ENCODE assay signal across 8 cellular contexts in the genomic region with DNA sequence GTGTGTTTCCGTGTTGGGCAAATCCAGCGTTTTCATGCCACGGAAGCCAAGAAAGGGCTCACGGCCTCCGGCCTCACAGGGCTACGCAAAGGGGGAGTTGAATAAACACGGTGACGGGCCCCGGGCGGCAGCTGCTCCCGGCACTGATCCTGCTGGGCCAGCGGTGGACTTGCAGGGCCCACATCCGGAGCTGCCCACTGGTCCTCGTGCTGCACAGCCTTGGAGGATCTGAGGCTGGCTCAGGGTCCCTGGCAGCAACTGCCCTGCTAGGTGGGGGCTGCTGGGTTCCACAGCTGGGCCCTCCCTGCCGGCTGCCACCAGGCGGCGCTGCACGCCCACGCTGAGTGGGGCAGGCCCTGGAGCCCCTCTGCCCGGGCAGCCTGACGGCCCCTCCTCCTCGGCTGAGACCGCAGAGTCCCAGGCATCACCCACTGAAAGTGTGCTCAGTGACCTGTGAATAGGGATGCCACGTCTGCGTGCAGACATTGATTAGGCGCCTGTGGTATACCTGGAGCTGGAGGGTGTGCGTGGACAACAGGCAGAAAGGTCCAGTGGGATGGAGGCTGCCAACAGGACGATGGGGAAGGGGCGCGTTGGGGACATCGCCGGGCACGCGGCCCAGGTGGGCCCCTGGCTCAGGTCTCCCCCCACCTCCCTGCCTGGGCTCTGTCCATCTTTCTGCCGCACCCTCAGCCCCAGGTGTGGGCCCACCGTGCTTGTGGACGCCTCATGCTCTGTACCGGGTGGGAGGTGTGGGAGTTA. TPM values are rescaled to one million over a fixed set of nuclear protein-coding genes. Genes with fewer than 3 reads are reported as not detected.
A peak's percentile ranks its signal among the peaks of the same experiment; 100 is the strongest.
DNase-seq lines count a peak whose midpoint lies in the region; ATAC-seq and TF ChIP-seq lines count a peak whose summit lies in the region.

No MANE protein-coding gene starts in this region.

- peaks cover 32 to 41% (median 37%) of the 10 kb centered on the region in 3 donors for H3K27me3 Mint-ChIP-seq in CD14-positive monocyte (ENCODE audit: low read depth in 3 of 3)

- in situ Hi-C loops in mammary epithelial cell (cut with MboI; ENCODE audit: low sequenced_read_pairs in 2 of 2): loop anchor here in 1 of 2 donors (25.0 kb wide), 1 partner anchor 153 kb away; no protein-coding TSS in a partner anchor

- no peak overlapping the region for H3K27ac Mint-ChIP-seq in CD14-positive monocyte

- peaks cover 25% of the 10 kb centered on the region for H3K4me1 ChIP-seq in mammary epithelial cell (ENCODE audit: insufficient read depth, low read length)

- H3K4me1 Mint-ChIP-seq in CD14-positive monocyte: peaks cover 8% of the 10 kb centered on the region

- H3K79me2 ChIP-seq in mammary epithelial cell (ENCODE audit: insufficient read depth, low read length): peaks cover 25% of the 10 kb centered on the region

- WGBS in mammary epithelial cell (ENCODE audit: low coverage, missing lambda C conversion rate): 32% methylated on average over 31 of the region's 38 CpGs

- H3K4me3 Mint-ChIP-seq in CD14-positive monocyte: no peak overlapping the region

- peaks cover 9% of the 10 kb centered on the region for H4K20me1 ChIP-seq in mammary epithelial cell (ENCODE audit: insufficient read depth, low read length)

- CTCF ChIA-PET in mammary epithelial cell (lab: Charles Lee; ENCODE audit: low non-redundant PET): interaction anchor here (0.6 kb wide), 1 partner anchor 99 kb away, joined by 3 read pairs; no protein-coding TSS in a partner anchor

- no peak overlapping the region for H3K9ac ChIP-seq in mammary epithelial cell (ENCODE audit: insufficient read depth, low read length)

- H3K4me2 ChIP-seq in mammary epithelial cell (ENCODE audit: insufficient read depth, low read depth, low read length): no peak overlapping the region

- dilution Hi-C loops in mammary epithelial cell (cut with HindIII; ENCODE audit: low sequenced_read_pairs): no loop called here

- TF ChIP-seq CTCF in CD14-positive monocyte (IDR thresholded peaks at IDR 0.05) (peak; percentile 97), HL-60 (IDR thresholded peaks at IDR 0.05; ENCODE audit: insufficient read depth, low read length) (peak; percentile 78), WI38 (IDR thresholded peaks at IDR 0.05; ENCODE audit: low read depth, low read length) (peak; percentile 97), mammary epithelial cell (conservative IDR thresholded peaks at IDR 0.05 in 1 of 2, IDR thresholded peaks at IDR 0.05 in 1 of 2; ENCODE audit: extremely low read depth in 1 of 2, insufficient read depth in 1 of 2, low read depth in 1 of 2, low read length in 2 of 2) (peak; percentile 70 to 89)

- no peaks in the 10 kb centered on the region for H3K9me3 ChIP-seq in mammary epithelial cell (replicated peaks; ENCODE audit: insufficient read depth, low read length)

- H3K27ac ChIP-seq in HL-60 (replicated peaks) (no peak overlapping the region), mammary epithelial cell (ENCODE audit: insufficient read depth, low read depth, low read length) (no peak overlapping the region)

- DNase-seq in CD14-positive monocyte (ENCODE audit: low spot score) (no peak), HL-60 (ENCODE audit: low read depth in 1 of 2, low spot score in 1 of 2) (peak in 1 of 2 experiments; percentile 47), mammary epithelial cell (no peak), left kidney (ENCODE audit: low read depth, low spot score) (peak; percentile 82)
- peak; percentile 50 to 58 for DNase-seq in stimulated activated CD8-positive, alpha-beta memory T cell treated with anti-CD3 and anti-CD28 coated beads, Interleukin-2, amount 100 ng/mL, for 48 hours (ENCODE audit: low read depth in 2 of 2)

- peaks cover 14 to 31% of the 10 kb centered on the region in 2 donors for H3K36me3 Mint-ChIP-seq in CD14-positive monocyte

- no peak overlapping the region for H3K4me3 ChIP-seq in HL-60 (replicated peaks; ENCODE audit: insufficient read depth, low read length)
- no peak overlapping the region for H3K4me3 ChIP-seq in WI38 (ENCODE audit: low read depth, low read length)
- no peak overlapping the region for H3K4me3 ChIP-seq in mammary epithelial cell (replicated peaks in 1 of 3; ENCODE audit: insufficient read depth in 1 of 3, low read depth in 2 of 3, low read length in 3 of 3)

- ATAC-seq in HG02981 (IDR thresholded peaks at IDR 0.05; ENCODE audit: unreplicated experiment): no peak
- ATAC-seq in HG03439 (IDR thresholded peaks at IDR 0.05; ENCODE audit: unreplicated experiment): no peak

- BruUV-seq in mammary epithelial cell (replicated peaks; lab: Mats Ljungman, UMichigan): no TSS peak

- no peak overlapping the region for H2AFZ ChIP-seq in mammary epithelial cell (ENCODE audit: low read depth, low read length)

- H3K9me3 Mint-ChIP-seq in CD14-positive monocyte: peaks cover 0 to 11% (median 3%) of the 10 kb centered on the region in 7 donors

- intact Hi-C loops in CD14-positive monocyte (cut with micrococcal nuclease) (loop anchor here (2.0 to 5.0 kb wide), 2 partner anchors 148 to 150 kb away; no protein-coding TSS in a partner anchor), mammary epithelial cell (cut with micrococcal nuclease) (no loop called here)

- peaks cover 18% of the 10 kb centered on the region for H3K36me3 ChIP-seq in mammary epithelial cell (ENCODE audit: insufficient read depth, low read length)

- H3K27me3 ChIP-seq in HL-60 (ENCODE audit: insufficient read depth, poor library complexity, severe bottlenecking) (peaks cover 14% of the 10 kb centered on the region), mammary epithelial cell (ENCODE audit: insufficient read depth, low read length) (peaks cover 7% of the 10 kb centered on the region)

RNA-seq across cellular contexts. Expression of a gene that starts 5.3 kb away (rescaled TPM):
- polyA plus RNA-seq in CD14-positive monocyte: not detected
- 1 to 10 TPM in 1 of 2 donors, under 1 TPM in 1; 0.33 to 1.6 TPM for total RNA-seq in mammary epithelial cell
- 0.35 TPM for polyA plus RNA-seq in mammary epithelial cell
- 1.7 TPM for polyA minus RNA-seq in mammary epithelial cell

RNA-seq across cellular contexts. Expression of a gene that starts 12.0 kb away (rescaled TPM):
- polyA plus RNA-seq in CD14-positive monocyte (100 to 1,000 TPM; 364 to 431 TPM), mammary epithelial cell (522 TPM)
- 100 to 1,000 TPM; 493 to 593 TPM for total RNA-seq in mammary epithelial cell
- polyA minus RNA-seq in mammary epithelial cell: 220 TPM

RNA-seq across cellular contexts. Expression of a gene that starts 40.6 kb away (rescaled TPM):
- polyA plus RNA-seq in CD14-positive monocyte (1 to 10 TPM in 1 of 2 donors, under 1 TPM in 1; 0.48 to 1.4 TPM), mammary epithelial cell (not detected)
- not detected for total RNA-seq in mammary epithelial cell
- not detected for polyA minus RNA-seq in mammary epithelial cell

RNA-seq across cellular contexts. Expression of a gene that starts 48.9 kb away (rescaled TPM):
- polyA plus RNA-seq in CD14-positive monocyte: 10 to 100 TPM; 16.2 to 17.6 TPM
- 10 to 100 TPM; 23.5 to 50.9 TPM for total RNA-seq in mammary epithelial cell
- polyA plus RNA-seq in mammary epithelial cell: 30.2 TPM
- 63.2 TPM for polyA minus RNA-seq in mammary epithelial cell

RNA-seq across cellular contexts. Expression of a gene that starts 52.9 kb away (rescaled TPM):
- polyA plus RNA-seq in CD14-positive monocyte (10 to 100 TPM; 25.2 to 43.0 TPM), mammary epithelial cell (50.3 TPM)
- 10 to 100 TPM; 52.8 to 68.5 TPM for total RNA-seq in mammary epithelial cell
- 24.4 TPM for polyA minus RNA-seq in mammary epithelial cell

Comparison
In these comparisons a context has a peak if more than half of its experiments do, and no peak if none do; other contexts are left out.
1. DNase-seq: peak in left kidney (single experiment) and stimulated activated CD8-positive, alpha-beta memory T cell treated with anti-CD3 and anti-CD28 coated beads, Interleukin-2, amount 100 ng/mL, for 48 hours (2 of 2); none in CD14-positive monocyte (single experiment) and mammary epithelial cell (single experiment).
2. Peak in every context shown above with its lines, with median percentiles within 50 percentile points of each other: CTCF ChIP-seq.